ENCODE assay signal across 8 cellular contexts in genomic region chrX:78327370-78328048, GRCh38. TPM values are rescaled to one million over a fixed set of nuclear protein-coding genes. Genes with fewer than 3 reads are reported as not detected.
DNase-seq lines count a peak whose midpoint lies in the region; ATAC-seq and TF ChIP-seq lines count a peak whose summit lies in the region.

CYSLTR1 (minus strand) TSS chrX:78327611; CDS start chrX:78273746, 53,865 bp downstream.

- H3K9me3 Mint-ChIP-seq in activated naive CD4-positive, alpha-beta T cell treated with anti-CD3 and anti-CD28 coated beads for 36 hours = no peaks in the 10 kb centered on the region
- H3K9me3 Mint-ChIP-seq in activated CD8-positive, alpha-beta T cell treated with anti-CD3 and anti-CD28 coated beads for 36 hours = no peaks in the 10 kb centered on the region
- no peaks in the 10 kb centered on the region for H3K9me3 Mint-ChIP-seq in stimulated activated naive B cell treated with anti-CD40 and anti-IgM and Interleukin-4, amounts not matched to agents 10 μg/mL and 1 μg/mL and 100 μg/mL, for 72 hours

- ATAC-seq in HG03139 (IDR thresholded peaks at IDR 0.05; ENCODE audit: unreplicated experiment) = peak; percentile 55
- no peak for ATAC-seq in activated CD8-positive, alpha-beta T cell treated with anti-CD3 and anti-CD28 coated beads for 36 hours
- peak; percentile 72 to 77 for ATAC-seq in stimulated activated naive B cell treated with anti-CD40 and anti-IgM and Interleukin-4, amounts not matched to agents 10 μg/mL and 1 μg/mL and 100 μg/mL, for 72 hours (replicated peaks)

- no peaks in the 10 kb centered on the region for H3K27me3 Mint-ChIP-seq in activated naive CD4-positive, alpha-beta T cell treated with anti-CD3 and anti-CD28 coated beads for 36 hours (ENCODE audit: low read depth)
- H3K27me3 Mint-ChIP-seq in activated CD8-positive, alpha-beta T cell treated with anti-CD3 and anti-CD28 coated beads for 36 hours = no peaks in the 10 kb centered on the region
- no peaks in the 10 kb centered on the region for H3K27me3 Mint-ChIP-seq in stimulated activated naive B cell treated with anti-CD40 and anti-IgM and Interleukin-4, amounts not matched to agents 10 μg/mL and 1 μg/mL and 100 μg/mL, for 72 hours

- intact Hi-C loops in activated naive CD4-positive, alpha-beta T cell treated with anti-CD3 and anti-CD28 coated beads for 36 hours (cut with micrococcal nuclease) = loop anchor here (1.0 to 10.0 kb wide), 9 partner anchors 189 to 1075 kb away; partner anchors contain the start of genes ATP7A, ATRX, COX7B and MAGT1
- intact Hi-C loops in activated CD8-positive, alpha-beta T cell treated with anti-CD3 and anti-CD28 coated beads for 36 hours (cut with micrococcal nuclease) = no loop called here

- TF ChIP-seq CTCF in activated CD8-positive, alpha-beta T cell treated with anti-CD3 and anti-CD28 coated beads for 36 hours (IDR thresholded peaks at IDR 0.05) = no peak

- H3K36me3 Mint-ChIP-seq in activated naive CD4-positive, alpha-beta T cell treated with anti-CD3 and anti-CD28 coated beads for 36 hours (ENCODE audit: low read depth) = no peaks in the 10 kb centered on the region
- no peaks in the 10 kb centered on the region for H3K36me3 Mint-ChIP-seq in activated CD8-positive, alpha-beta T cell treated with anti-CD3 and anti-CD28 coated beads for 36 hours (ENCODE audit: low read depth)
- peaks cover 10 to 11% of the 10 kb centered on the region in 2 donors for H3K36me3 Mint-ChIP-seq in stimulated activated naive B cell treated with anti-CD40 and anti-IgM and Interleukin-4, amounts not matched to agents 10 μg/mL and 1 μg/mL and 100 μg/mL, for 72 hours

- no peak for DNase-seq in activated naive CD4-positive, alpha-beta T cell treated with anti-CD3 and anti-CD28 coated beads for 36 hours
- no peak for DNase-seq in activated naive CD4-positive, alpha-beta T cell treated with Interleukin-2 at 50 U/mL for 16 hours
- DNase-seq in activated CD8-positive, alpha-beta T cell treated with anti-CD3 and anti-CD28 coated beads for 36 hours = no peak
- peak; percentile 50 for DNase-seq in stimulated activated naive B cell treated with anti-CD40 and anti-IgM and Interleukin-4, amounts not matched to agents 10 μg/mL and 1 μg/mL and 100 μg/mL, for 72 hours
- no peak for DNase-seq in middle frontal gyrus (ENCODE audit: extremely low spot score, low spot score)
- no peak for DNase-seq in NCI-H2171 treated with DMSO at 0.1 percent for 48 hours (lab: John Stamatoyannopoulos, UW)
- no peak for DNase-seq in NCI-H510A (lab: John Stamatoyannopoulos, UW)

- POLR2A ChIA-PET in activated CD8-positive, alpha-beta T cell treated with anti-CD3 and anti-CD28 coated beads for 36 hours (lab: Charles Lee) = interaction anchor here (0.6 kb wide), 1 partner anchor 17 kb away, joined by 3 read pairs; no protein-coding TSS in a partner anchor

- peak within 1 kb of the TSS; percentile 71 for H3K4me3 Mint-ChIP-seq in activated naive CD4-positive, alpha-beta T cell treated with anti-CD3 and anti-CD28 coated beads for 36 hours
- H3K4me3 Mint-ChIP-seq in activated CD8-positive, alpha-beta T cell treated with anti-CD3 and anti-CD28 coated beads for 36 hours = peak within 1 kb of the TSS; percentile 46
- peak within 1 kb of the TSS; percentile 77 to 85 for H3K4me3 Mint-ChIP-seq in stimulated activated naive B cell treated with anti-CD40 and anti-IgM and Interleukin-4, amounts not matched to agents 10 μg/mL and 1 μg/mL and 100 μg/mL, for 72 hours

- peaks cover 58% of the 10 kb centered on the region for H3K4me1 Mint-ChIP-seq in activated naive CD4-positive, alpha-beta T cell treated with anti-CD3 and anti-CD28 coated beads for 36 hours (ENCODE audit: low read depth)
- peaks cover 48% of the 10 kb centered on the region for H3K4me1 Mint-ChIP-seq in activated CD8-positive, alpha-beta T cell treated with anti-CD3 and anti-CD28 coated beads for 36 hours (ENCODE audit: low read depth)
- peaks cover 37 to 61% of the 10 kb centered on the region in 2 donors for H3K4me1 Mint-ChIP-seq in stimulated activated naive B cell treated with anti-CD40 and anti-IgM and Interleukin-4, amounts not matched to agents 10 μg/mL and 1 μg/mL and 100 μg/mL, for 72 hours

- CTCF ChIA-PET in activated naive CD4-positive, alpha-beta T cell treated with anti-CD3 and anti-CD28 coated beads for 36 hours (lab: Charles Lee) = no interaction called here
- CTCF ChIA-PET in activated CD8-positive, alpha-beta T cell treated with anti-CD3 and anti-CD28 coated beads for 36 hours (lab: Charles Lee) = no interaction called here

- H3K27ac Mint-ChIP-seq in activated naive CD4-positive, alpha-beta T cell treated with anti-CD3 and anti-CD28 coated beads for 36 hours = peak within 1 kb of the TSS; percentile 85
- peak within 1 kb of the TSS; percentile 31 for H3K27ac Mint-ChIP-seq in activated CD8-positive, alpha-beta T cell treated with anti-CD3 and anti-CD28 coated beads for 36 hours
- peak within 1 kb of the TSS; percentile 81 for H3K27ac Mint-ChIP-seq in stimulated activated naive B cell treated with anti-CD40 and anti-IgM and Interleukin-4, amounts not matched to agents 10 μg/mL and 1 μg/mL and 100 μg/mL, for 72 hours

RNA-seq across cellular contexts. Expression of gene CYSLTR1, which starts in this region (rescaled TPM):
- total RNA-seq in activated naive CD4-positive, alpha-beta T cell treated with anti-CD3 and anti-CD28 coated beads for 36 hours = 1 to 10 TPM; 2.1 to 2.2 TPM
- total RNA-seq in activated CD8-positive, alpha-beta T cell treated with anti-CD3 and anti-CD28 coated beads for 36 hours = under 1 TPM; 0.29 to 0.45 TPM

Comparison
In these comparisons a context has a peak if more than half of its experiments do, and no peak if none do; other contexts are left out.
1. H3K27ac Mint-ChIP-seq: peak in every context shown above with its lines; median percentile 85 in activated naive CD4-positive, alpha-beta T cell treated with anti-CD3 and anti-CD28 coated beads for 36 hours; 81 in stimulated activated naive B cell treated with anti-CD40 and anti-IgM and Interleukin-4, amounts not matched to agents 10 μg/mL and 1 μg/mL and 100 μg/mL, for 72 hours; 31 in activated CD8-positive, alpha-beta T cell treated with anti-CD3 and anti-CD28 coated beads for 36 hours.